In the genomic region with DNA sequence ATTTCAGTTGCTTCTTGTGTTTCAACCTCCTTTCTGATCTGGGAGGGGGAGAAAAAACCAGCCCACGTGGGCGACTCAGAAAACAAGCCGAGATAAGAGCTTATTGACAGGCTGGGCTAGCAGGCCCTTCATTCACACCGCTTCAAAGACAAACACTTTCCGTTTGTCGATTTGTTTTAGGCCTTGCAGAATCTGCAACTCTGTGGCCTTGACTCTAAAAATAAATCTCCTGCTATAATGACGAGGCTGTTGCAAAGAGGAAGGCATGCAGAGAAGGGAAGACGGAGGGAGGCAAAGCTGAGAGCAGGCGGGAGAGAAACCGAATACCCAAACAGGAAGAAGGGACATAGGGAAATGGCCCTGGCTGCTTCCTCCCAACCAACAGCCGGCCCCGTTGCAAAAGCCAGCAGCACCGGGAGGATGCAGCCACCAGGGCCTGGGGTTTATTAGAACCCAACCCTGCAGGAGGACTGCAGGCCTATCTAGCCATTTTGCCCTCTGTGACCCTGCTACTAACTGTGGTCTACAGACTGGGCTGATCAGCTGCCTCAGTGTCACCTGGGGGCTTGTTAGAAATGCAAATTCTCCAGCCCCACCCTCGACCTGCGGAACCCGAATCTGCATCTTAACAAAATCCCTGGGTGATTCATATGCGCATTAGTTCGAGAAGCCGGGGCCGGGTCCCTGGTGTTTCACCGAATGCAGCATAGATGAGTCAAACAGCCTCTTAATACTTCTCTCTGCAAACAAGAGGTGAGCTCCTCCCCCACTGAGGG, we compare ENCODE assay signal across 9 cellular contexts.
DNase-seq lines count a peak whose midpoint lies in the region; ATAC-seq and TF ChIP-seq lines count a peak whose summit lies in the region.
"Had no signal": no experiment of that assay in that cellular context is flagged by ENCODE, and none has a peak within 500 bp of the region (broad histone marks: within the 10 kb centered on the region; RNA-seq: fewer than 3 reads in every experiment).

No MANE protein-coding gene starts in this region.

- no peaks in the 10 kb centered on the region for H3K9me3 ChIP-seq in thyroid gland

- POLR2A ChIA-PET in activated CD4-positive, alpha-beta T cell treated with anti-CD3 and anti-CD28 coated beads for 36 hours (lab: Charles Lee): interaction anchor here (0.5 kb wide), 1 partner anchor 10 kb away, joined by 4 read pairs; no protein-coding TSS in a partner anchor

- peak overlapping the region; percentile 94 for H3K27ac Mint-ChIP-seq in activated CD4-positive, alpha-beta T cell treated with anti-CD3 and anti-CD28 coated beads for 36 hours
- H3K27ac Mint-ChIP-seq in dendritic cell treated with granulocyte-macrophage colony-stimulating factor and Interleukin-4, amounts not matched to agents 40 ng/mL and 50 ng/mL, for 4 days: peak overlapping the region; percentile 82
- peak overlapping the region; percentile 65 for H3K27ac Mint-ChIP-seq in nephron progenitor cell

- CTCF ChIA-PET in activated CD4-positive, alpha-beta T cell treated with anti-CD3 and anti-CD28 coated beads for 36 hours (lab: Charles Lee): interaction anchor here (0.6 to 1.0 kb wide), 4 partner anchors 35 to 185 kb away, joined by 3 read pairs; no protein-coding TSS in a partner anchor

- TF ChIP-seq CTCF in nephron progenitor cell (IDR thresholded peaks at IDR 0.05) (no peak), thyroid gland (IDR thresholded peaks at IDR 0.05) (no peak)

- 38 to 47% methylated on average over 13 to 20 of the region's 21 CpGs for WGBS in thyroid gland, 2 donors

- no peaks in the 10 kb centered on the region for H3K27me3 Mint-ChIP-seq in activated CD4-positive, alpha-beta T cell treated with anti-CD3 and anti-CD28 coated beads for 36 hours
- H3K27me3 Mint-ChIP-seq in dendritic cell treated with granulocyte-macrophage colony-stimulating factor and Interleukin-4, amounts not matched to agents 40 ng/mL and 50 ng/mL, for 4 days: peaks cover 4% of the 10 kb centered on the region
- H3K27me3 Mint-ChIP-seq in nephron progenitor cell (ENCODE audit: low read depth, poor library complexity): peaks cover 21% of the 10 kb centered on the region

- H3K27ac ChIP-seq in thyroid gland: peak overlapping the region in 2 of 3 donors; percentile 30 to 56
- H3K27ac ChIP-seq: SK-N-MC had no signal

- no peaks in the 10 kb centered on the region for H3K36me3 ChIP-seq in thyroid gland

- intact Hi-C loops in activated CD4-positive, alpha-beta T cell treated with anti-CD3 and anti-CD28 coated beads for 36 hours (cut with DNase I, micrococcal nuclease): loop anchor here (2.0 to 10.0 kb wide), 9 partner anchors 40 to 970 kb away; partner anchors contain the start of genes MED14 (in 1 of the 2) and MID1IP1 (in 1 of the 2)
- intact Hi-C loops in dendritic cell treated with granulocyte-macrophage colony-stimulating factor and Interleukin-4, amounts not matched to agents 40 ng/mL and 50 ng/mL, for 4 days (cut with micrococcal nuclease): no loop called here
- intact Hi-C loops in thyroid gland (cut with DNase I): no loop called here

- peak; percentile 71 for ATAC-seq in activated CD4-positive, alpha-beta T cell treated with anti-CD3 and anti-CD28 coated beads for 36 hours
- no peak for ATAC-seq in GM19455 (IDR thresholded peaks at IDR 0.05; ENCODE audit: unreplicated experiment)
- ATAC-seq in GM18909 (IDR thresholded peaks at IDR 0.05; ENCODE audit: poor library complexity, unreplicated experiment): no peak

- peak overlapping the region; percentile 39 for H3K4me3 Mint-ChIP-seq in activated CD4-positive, alpha-beta T cell treated with anti-CD3 and anti-CD28 coated beads for 36 hours
- peak overlapping the region; percentile 30 for H3K4me3 Mint-ChIP-seq in dendritic cell treated with granulocyte-macrophage colony-stimulating factor and Interleukin-4, amounts not matched to agents 40 ng/mL and 50 ng/mL, for 4 days
- peak overlapping the region; percentile 47 for H3K4me3 Mint-ChIP-seq in nephron progenitor cell

- peaks cover 42% of the 10 kb centered on the region for H3K4me1 Mint-ChIP-seq in activated CD4-positive, alpha-beta T cell treated with anti-CD3 and anti-CD28 coated beads for 36 hours
- peaks cover 45% of the 10 kb centered on the region for H3K4me1 Mint-ChIP-seq in dendritic cell treated with granulocyte-macrophage colony-stimulating factor and Interleukin-4, amounts not matched to agents 40 ng/mL and 50 ng/mL, for 4 days (ENCODE audit: low read depth)
- H3K4me1 Mint-ChIP-seq in nephron progenitor cell: peaks cover 49% of the 10 kb centered on the region

- DNase-seq in NCI-H1417 (lab: John Stamatoyannopoulos, UW) (peak; percentile 8 to 51 (median 24)), NCI-H1417 treated with DMSO at 0.1 percent for 48 hours (lab: John Stamatoyannopoulos, UW) (no peak), nephron progenitor cell (peak; percentile 31), thyroid gland (no peak)
- peak; percentile 84 for DNase-seq in activated CD4-positive, alpha-beta T cell treated with anti-CD3 and anti-CD28 coated beads for 36 hours

- peaks cover 3 to 13% of the 10 kb centered on the region in 2 donors for H3K4me1 ChIP-seq in thyroid gland

- no peaks in the 10 kb centered on the region for H3K27me3 ChIP-seq in thyroid gland

- no peaks in the 10 kb centered on the region for H3K9me3 Mint-ChIP-seq in activated CD4-positive, alpha-beta T cell treated with anti-CD3 and anti-CD28 coated beads for 36 hours (ENCODE audit: low read depth)
- H3K9me3 Mint-ChIP-seq in dendritic cell treated with granulocyte-macrophage colony-stimulating factor and Interleukin-4, amounts not matched to agents 40 ng/mL and 50 ng/mL, for 4 days: no peaks in the 10 kb centered on the region
- H3K9me3 Mint-ChIP-seq in nephron progenitor cell: peaks cover 27% of the 10 kb centered on the region

- TF ChIP-seq POLR2A in thyroid gland (IDR thresholded peaks at IDR 0.05): no peak

- H3K4me3 ChIP-seq in thyroid gland (replicated peaks in 1 of 3): no peak overlapping the region
- H3K4me3 ChIP-seq: SK-N-MC had no signal

- no peaks in the 10 kb centered on the region for H3K36me3 Mint-ChIP-seq in activated CD4-positive, alpha-beta T cell treated with anti-CD3 and anti-CD28 coated beads for 36 hours (ENCODE audit: low read depth)
- H3K36me3 Mint-ChIP-seq in dendritic cell treated with granulocyte-macrophage colony-stimulating factor and Interleukin-4, amounts not matched to agents 40 ng/mL and 50 ng/mL, for 4 days (ENCODE audit: low read depth): no peaks in the 10 kb centered on the region
- H3K36me3 Mint-ChIP-seq in nephron progenitor cell (ENCODE audit: low read depth): no peaks in the 10 kb centered on the region

Comparison
In these comparisons a context has a peak if more than half of its experiments do, and no peak if none do; other contexts are left out.
1. DNase-seq: peak in NCI-H1417 (3 of 3), activated CD4-positive, alpha-beta T cell treated with anti-CD3 and anti-CD28 coated beads for 36 hours (single experiment) and nephron progenitor cell (single experiment); none in NCI-H1417 treated with DMSO at 0.1 percent for 48 hours (single experiment) and thyroid gland (0 of 2).
2. intact Hi-C loops: an anchor here in activated CD4-positive, alpha-beta T cell treated with anti-CD3 and anti-CD28 coated beads for 36 hours (2.0 to 10.0 kb wide); none called in dendritic cell treated with granulocyte-macrophage colony-stimulating factor and Interleukin-4, amounts not matched to agents 40 ng/mL and 50 ng/mL, for 4 days and thyroid gland.
3. Peak in every context shown above with its lines, with median percentiles within 50 percentile points of each other: H3K27ac Mint-ChIP-seq and H3K4me3 Mint-ChIP-seq.